9 cellular contexts compared by ENCODE assay signal in genomic region chr5:78757269-78758053, GRCh38.
DNase-seq lines count a peak whose midpoint lies in the region; ATAC-seq, FAIRE-seq and TF ChIP-seq lines count a peak whose summit lies in the region.
"Had no signal": no experiment of that assay in that cellular context is flagged by ENCODE, and none has a peak within 500 bp of the region (broad histone marks: within the 10 kb centered on the region; RNA-seq: fewer than 3 reads in every experiment).

No MANE protein-coding gene starts in this region.

- intact Hi-C loops in PC-9 (cut with micrococcal nuclease; ENCODE audit: unreplicated experiment): no loop called here

- H3K4me1 ChIP-seq in PC-9 (replicated peaks; ENCODE audit: insufficient read depth): peaks cover 39% of the 10 kb centered on the region

- H3K9me3 ChIP-seq in PC-9 (ENCODE audit: insufficient read depth, low read depth): no peaks in the 10 kb centered on the region; the same call in 1 of the 2 replicates

- peak; percentile 33 for ATAC-seq in GM21717 (IDR thresholded peaks at IDR 0.05; ENCODE audit: unreplicated experiment)

- TF ChIP-seq CTCF in GM13977 (IDR thresholded peaks at IDR 0.05; ENCODE audit: extremely low read depth, insufficient read depth, missing control alignments) (peak; percentile 1), NB4 (IDR thresholded peaks at IDR 0.05; ENCODE audit: low read depth, low read length) (no peak), PC-9 (conservative IDR thresholded peaks at IDR 0.05) (no peak)

- DNase-seq in GM13977 (ENCODE audit: low spot score): no peak
- peak; percentile 54 for DNase-seq in NB4 (ENCODE audit: low read depth)
- peak; percentile 22 for DNase-seq in hepatic stellate cell (ENCODE audit: low spot score)
- no peak for DNase-seq in PC-9
- DNase-seq in NCI-H1048 (lab: John Stamatoyannopoulos, UW): no peak
- DNase-seq in cerebellar cortex (ENCODE audit: low spot score): no peak
- no peak for DNase-seq in HTR-8/SVneo (ENCODE audit: insufficient read length, low spot score)

- H2AFZ ChIP-seq in PC-9: no peak overlapping the region

- peaks cover 17% of the 10 kb centered on the region; the same call in 1 of the 2 replicates for H3F3A ChIP-seq in PC-9 (ENCODE audit: insufficient read depth, low read depth)

- no peak overlapping the region for H3K27ac ChIP-seq in PC-9
- H3K27ac ChIP-seq: epithelial cell of prostate had no signal

- TF ChIP-seq POLR2A in NB4 (IDR thresholded peaks at IDR 0.05; ENCODE audit: extremely low read depth, insufficient read length): no peak

- H3K4me3 ChIP-seq in NB4 (ENCODE audit: low read depth, low read length): no peak overlapping the region
- no peak overlapping the region for H3K4me3 ChIP-seq in PC-9

- no peaks in the 10 kb centered on the region for H3K79me2 ChIP-seq in PC-9 (ENCODE audit: low read depth)

- FAIRE-seq in HTR-8/SVneo (lab: Jason Lieb, UNC): no peak

- H3K27me3 ChIP-seq in PC-9 (ENCODE audit: insufficient read depth, low read depth): no peaks in the 10 kb centered on the region

- in situ Hi-C loops in GM13977 (cut with MboI; ENCODE audit: low pct_unique_long_range_greater_than_20kb, low sequenced_read_pairs, unreplicated experiment): no loop called here

- no peak overlapping the region for H3K4me2 ChIP-seq in PC-9

- H3K9me2 ChIP-seq in PC-9 (ENCODE audit: insufficient read depth): no peaks in the 10 kb centered on the region

- CTCF ChIA-PET in PC-9 (lab: Charles Lee): no interaction called here

- no TSS peak for BruUV-seq in PC-9 (replicated peaks; lab: Mats Ljungman, UMichigan)

- POLR2A ChIA-PET in PC-9 (lab: Charles Lee; ENCODE audit: unreplicated experiment): no interaction called here

- H3K36me3 ChIP-seq in PC-9 (ENCODE audit: low read depth): no peaks in the 10 kb centered on the region

- H4K20me1 ChIP-seq in PC-9 (ENCODE audit: insufficient read depth): no peaks in the 10 kb centered on the region

Comparison
In these comparisons a context has a peak if more than half of its experiments do, and no peak if none do; other contexts are left out.
1. DNase-seq: peak in NB4 (single experiment) and hepatic stellate cell (single experiment); none in GM13977 (single experiment), PC-9 (0 of 2), NCI-H1048 (single experiment), cerebellar cortex (single experiment) and HTR-8/SVneo (single experiment).